ENCODE assay signal across 12 cellular contexts in genomic region chr20:33883164-33883563, GRCh38.
DNase-seq lines count a peak whose midpoint lies in the region; ATAC-seq and TF ChIP-seq lines count a peak whose summit lies in the region.
"Had no signal": no experiment of that assay in that cellular context is flagged by ENCODE, and none has a peak within 500 bp of the region (broad histone marks: within the 10 kb centered on the region; RNA-seq: fewer than 3 reads in every experiment).

No MANE protein-coding gene starts in this region.

- H3K4me3 Mint-ChIP-seq in effector memory CD8-positive, alpha-beta T cell: no peak overlapping the region
- H3K4me3 Mint-ChIP-seq: activated T-helper 17 cell treated with anti-CD3 and anti-CD28 coated beads, Interleukin-2, amount 50 U/mL, for 72 hours had no signal

- no peaks in the 10 kb centered on the region for H3K36me3 Mint-ChIP-seq in effector memory CD8-positive, alpha-beta T cell (ENCODE audit: insufficient read depth)

- peaks cover 4 to 11% of the 10 kb centered on the region in 2 donors for H3K4me1 Mint-ChIP-seq in effector memory CD8-positive, alpha-beta T cell (ENCODE audit: low read depth in 2 of 2)

- peak overlapping the region in 1 of 2 donors; percentile 24 for H3K27ac Mint-ChIP-seq in effector memory CD8-positive, alpha-beta T cell
- H3K27ac Mint-ChIP-seq: activated T-helper 17 cell treated with anti-CD3 and anti-CD28 coated beads, Interleukin-2, amount 50 U/mL, for 72 hours had no signal

- ATAC-seq in GM19324 (IDR thresholded peaks at IDR 0.05; ENCODE audit: low FRiP score, unreplicated experiment) (peak; percentile 56), HG02840 (IDR thresholded peaks at IDR 0.05; ENCODE audit: low FRiP score, unreplicated experiment) (peak; percentile 73), HG03565 (IDR thresholded peaks at IDR 0.05; ENCODE audit: unreplicated experiment) (peak; percentile 59), HG03457 (IDR thresholded peaks at IDR 0.05; ENCODE audit: unreplicated experiment) (no peak)
- ATAC-seq in effector memory CD8-positive, alpha-beta T cell (replicated peaks): no peak
- ATAC-seq: activated T-helper 17 cell treated with anti-CD3 and anti-CD28 coated beads, Interleukin-2, amount 50 U/mL, for 72 hours; psoas muscle had no signal

- peaks cover 0 to 10% of the 10 kb centered on the region in 2 donors for H3K27me3 Mint-ChIP-seq in effector memory CD8-positive, alpha-beta T cell

- no peak for DNase-seq in cortex of kidney (lab: John Stamatoyannopoulos, UW)
- DNase-seq in effector memory CD8-positive, alpha-beta T cell: no peak
- no peak for DNase-seq in stimulated activated CD4-positive, alpha-beta T cell treated with anti-CD3 and anti-CD28 coated beads, Interleukin-4, amount 100 ng/mL, for 24 hours
- DNase-seq: NCI-H2029 treated with DMSO at 0.1 percent for 48 hours; psoas muscle; stimulated activated CD4-positive, alpha-beta T cell treated with anti-CD3 and anti-CD28 coated beads, Interleukin-2, amount 100 ng/mL, for 48 hours had no signal

- peak; percentile 4 for TF ChIP-seq CTCF in GM12873 (IDR thresholded peaks at IDR 0.05; ENCODE audit: insufficient read depth, low read depth, low read length, missing control alignments)

- peaks cover 2 to 4% of the 10 kb centered on the region in 2 donors for H3K9me3 Mint-ChIP-seq in effector memory CD8-positive, alpha-beta T cell

Comparison
In these comparisons a context has a peak if more than half of its experiments do, and no peak if none do; other contexts are left out.
1. ATAC-seq: peak in GM19324 (single experiment), HG02840 (single experiment) and HG03565 (single experiment); none in effector memory CD8-positive, alpha-beta T cell (single experiment) and HG03457 (single experiment).